ENCODE assay signal across 1 cellular context in the genomic region with DNA sequence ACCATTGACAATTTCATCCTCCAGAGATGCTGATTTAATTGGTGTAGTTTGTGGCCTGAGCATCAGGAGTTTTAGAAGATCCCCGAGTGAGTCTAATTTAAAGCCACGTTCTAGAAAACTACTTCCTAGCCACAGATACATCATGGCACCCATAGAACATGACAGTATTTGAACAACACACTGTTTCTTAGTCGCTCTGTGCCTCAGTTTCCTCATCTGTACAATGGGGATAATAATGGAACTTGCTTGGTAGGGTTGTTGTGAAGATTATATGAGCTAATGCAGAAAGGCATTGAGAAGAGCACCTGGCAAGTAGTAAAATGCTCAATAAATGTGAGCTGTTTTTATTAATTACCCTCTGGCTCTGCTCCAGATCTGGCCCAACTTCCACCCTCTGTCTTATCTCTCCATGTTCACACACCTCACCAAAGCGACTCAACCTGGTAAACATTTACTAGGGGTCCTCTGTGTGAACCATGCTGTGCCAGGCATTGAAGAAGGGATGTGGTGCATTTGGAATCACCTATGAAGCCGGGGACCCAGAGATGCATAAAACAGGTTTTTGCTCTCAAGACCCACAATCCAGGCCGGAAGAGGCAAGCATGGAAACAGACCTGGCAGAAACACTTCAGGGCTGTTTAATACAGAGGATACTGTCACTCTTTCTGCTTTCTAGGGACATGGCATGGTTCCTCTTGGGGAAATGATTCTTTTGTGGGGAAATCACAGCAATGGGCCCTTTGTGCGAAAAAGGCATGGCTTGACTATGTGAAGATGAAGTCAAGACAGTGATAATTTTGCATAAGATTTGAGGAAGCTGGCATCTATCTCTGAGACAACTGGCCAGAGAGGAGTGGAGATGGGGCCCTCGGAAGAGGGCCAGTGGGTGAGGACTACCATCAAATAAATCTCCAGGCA.
TF ChIP-seq lines count a peak whose summit lies in the region.

No MANE protein-coding gene starts in this region.

TF ChIP-seq in HepG2, 621 proteins besides CTCF, POLR2A, EP300 and RAD21 (continued from another document and continues in another):
- TF ChIP-seq, protein P1, sequence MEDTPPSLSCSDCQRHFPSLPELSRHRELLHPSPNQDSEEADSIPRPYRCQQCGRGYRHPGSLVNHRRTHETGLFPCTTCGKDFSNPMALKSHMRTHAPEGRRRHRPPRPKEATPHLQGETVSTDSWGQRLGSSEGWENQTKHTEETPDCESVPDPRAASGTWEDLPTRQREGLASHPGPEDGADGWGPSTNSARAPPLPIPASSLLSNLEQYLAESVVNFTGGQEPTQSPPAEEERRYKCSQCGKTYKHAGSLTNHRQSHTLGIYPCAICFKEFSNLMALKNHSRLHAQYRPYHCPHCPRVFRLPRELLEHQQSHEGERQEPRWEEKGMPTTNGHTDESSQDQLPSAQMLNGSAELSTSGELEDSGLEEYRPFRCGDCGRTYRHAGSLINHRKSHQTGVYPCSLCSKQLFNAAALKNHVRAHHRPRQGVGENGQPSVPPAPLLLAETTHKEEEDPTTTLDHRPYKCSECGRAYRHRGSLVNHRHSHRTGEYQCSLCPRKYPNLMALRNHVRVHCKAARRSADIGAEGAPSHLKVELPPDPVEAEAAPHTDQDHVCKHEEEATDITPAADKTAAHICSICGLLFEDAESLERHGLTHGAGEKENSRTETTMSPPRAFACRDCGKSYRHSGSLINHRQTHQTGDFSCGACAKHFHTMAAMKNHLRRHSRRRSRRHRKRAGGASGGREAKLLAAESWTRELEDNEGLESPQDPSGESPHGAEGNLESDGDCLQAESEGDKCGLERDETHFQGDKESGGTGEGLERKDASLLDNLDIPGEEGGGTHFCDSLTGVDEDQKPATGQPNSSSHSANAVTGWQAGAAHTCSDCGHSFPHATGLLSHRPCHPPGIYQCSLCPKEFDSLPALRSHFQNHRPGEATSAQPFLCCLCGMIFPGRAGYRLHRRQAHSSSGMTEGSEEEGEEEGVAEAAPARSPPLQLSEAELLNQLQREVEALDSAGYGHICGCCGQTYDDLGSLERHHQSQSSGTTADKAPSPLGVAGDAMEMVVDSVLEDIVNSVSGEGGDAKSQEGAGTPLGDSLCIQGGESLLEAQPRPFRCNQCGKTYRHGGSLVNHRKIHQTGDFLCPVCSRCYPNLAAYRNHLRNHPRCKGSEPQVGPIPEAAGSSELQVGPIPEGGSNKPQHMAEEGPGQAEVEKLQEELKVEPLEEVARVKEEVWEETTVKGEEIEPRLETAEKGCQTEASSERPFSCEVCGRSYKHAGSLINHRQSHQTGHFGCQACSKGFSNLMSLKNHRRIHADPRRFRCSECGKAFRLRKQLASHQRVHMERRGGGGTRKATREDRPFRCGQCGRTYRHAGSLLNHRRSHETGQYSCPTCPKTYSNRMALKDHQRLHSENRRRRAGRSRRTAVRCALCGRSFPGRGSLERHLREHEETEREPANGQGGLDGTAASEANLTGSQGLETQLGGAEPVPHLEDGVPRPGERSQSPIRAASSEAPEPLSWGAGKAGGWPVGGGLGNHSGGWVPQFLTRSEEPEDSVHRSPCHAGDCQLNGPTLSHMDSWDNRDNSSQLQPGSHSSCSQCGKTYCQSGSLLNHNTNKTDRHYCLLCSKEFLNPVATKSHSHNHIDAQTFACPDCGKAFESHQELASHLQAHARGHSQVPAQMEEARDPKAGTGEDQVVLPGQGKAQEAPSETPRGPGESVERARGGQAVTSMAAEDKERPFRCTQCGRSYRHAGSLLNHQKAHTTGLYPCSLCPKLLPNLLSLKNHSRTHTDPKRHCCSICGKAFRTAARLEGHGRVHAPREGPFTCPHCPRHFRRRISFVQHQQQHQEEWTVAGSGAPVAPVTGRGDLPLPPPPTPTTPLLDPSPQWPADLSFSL (CRISPR knock-in tag; IDR thresholded peaks at IDR 0.05) = no peak
- TF ChIP-seq DR1 (CRISPR knock-in tag; IDR thresholded peaks at IDR 0.05) = no peak
- no peak for TF ChIP-seq RFX3 (CRISPR knock-in tag; IDR thresholded peaks at IDR 0.05)
- no peak for TF ChIP-seq ZNF788 (CRISPR knock-in tag; IDR thresholded peaks at IDR 0.05; ENCODE audit: borderline replicate concordance)
- TF ChIP-seq KLF9 (CRISPR knock-in tag; IDR thresholded peaks at IDR 0.05; ENCODE audit: low read depth) = no peak
- no peak for TF ChIP-seq STAT5B (CRISPR knock-in tag; IDR thresholded peaks at IDR 0.05)
- TF ChIP-seq MAFK (conservative IDR thresholded peaks at IDR 0.05 in 1 of 2, IDR thresholded peaks at IDR 0.05 in 1 of 2; ENCODE audit: low read length in 2 of 2) = no peak
- TF ChIP-seq NCOR1 (IDR thresholded peaks at IDR 0.05; ENCODE audit: borderline replicate concordance, low read length) = no peak
- TF ChIP-seq IRX3 (CRISPR knock-in tag; IDR thresholded peaks at IDR 0.05; ENCODE audit: borderline replicate concordance, low read depth) = no peak
- no peak for TF ChIP-seq AGO1 (IDR thresholded peaks at IDR 0.05; ENCODE audit: low read depth, low read length, poor library complexity, severe bottlenecking)
- TF ChIP-seq BCL6 (CRISPR knock-in tag; IDR thresholded peaks at IDR 0.05) = peak; percentile 78
- TF ChIP-seq, protein P2, sequence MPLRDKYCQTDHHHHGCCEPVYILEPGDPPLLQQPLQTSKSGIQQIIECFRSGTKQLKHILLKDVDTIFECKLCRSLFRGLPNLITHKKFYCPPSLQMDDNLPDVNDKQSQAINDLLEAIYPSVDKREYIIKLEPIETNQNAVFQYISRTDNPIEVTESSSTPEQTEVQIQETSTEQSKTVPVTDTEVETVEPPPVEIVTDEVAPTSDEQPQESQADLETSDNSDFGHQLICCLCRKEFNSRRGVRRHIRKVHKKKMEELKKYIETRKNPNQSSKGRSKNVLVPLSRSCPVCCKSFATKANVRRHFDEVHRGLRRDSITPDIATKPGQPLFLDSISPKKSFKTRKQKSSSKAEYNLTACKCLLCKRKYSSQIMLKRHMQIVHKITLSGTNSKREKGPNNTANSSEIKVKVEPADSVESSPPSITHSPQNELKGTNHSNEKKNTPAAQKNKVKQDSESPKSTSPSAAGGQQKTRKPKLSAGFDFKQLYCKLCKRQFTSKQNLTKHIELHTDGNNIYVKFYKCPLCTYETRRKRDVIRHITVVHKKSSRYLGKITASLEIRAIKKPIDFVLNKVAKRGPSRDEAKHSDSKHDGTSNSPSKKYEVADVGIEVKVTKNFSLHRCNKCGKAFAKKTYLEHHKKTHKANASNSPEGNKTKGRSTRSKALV (CRISPR knock-in tag; IDR thresholded peaks at IDR 0.05) = no peak
- no peak for TF ChIP-seq ZFP90 (CRISPR knock-in tag; IDR thresholded peaks at IDR 0.05; ENCODE audit: borderline replicate concordance)
- TF ChIP-seq ZNF282 (IDR thresholded peaks at IDR 0.05; ENCODE audit: partially characterized antibody) = no peak
- 0 out of 2 replicates have a peak, but pooled peaks have one; percentile 15 for TF ChIP-seq ELF4 (CRISPR knock-in tag; IDR thresholded peaks at IDR 0.05; ENCODE audit: borderline replicate concordance)
- no peak for TF ChIP-seq PAWR (CRISPR knock-in tag; IDR thresholded peaks at IDR 0.05; ENCODE audit: borderline replicate concordance)
- TF ChIP-seq, protein P3, sequence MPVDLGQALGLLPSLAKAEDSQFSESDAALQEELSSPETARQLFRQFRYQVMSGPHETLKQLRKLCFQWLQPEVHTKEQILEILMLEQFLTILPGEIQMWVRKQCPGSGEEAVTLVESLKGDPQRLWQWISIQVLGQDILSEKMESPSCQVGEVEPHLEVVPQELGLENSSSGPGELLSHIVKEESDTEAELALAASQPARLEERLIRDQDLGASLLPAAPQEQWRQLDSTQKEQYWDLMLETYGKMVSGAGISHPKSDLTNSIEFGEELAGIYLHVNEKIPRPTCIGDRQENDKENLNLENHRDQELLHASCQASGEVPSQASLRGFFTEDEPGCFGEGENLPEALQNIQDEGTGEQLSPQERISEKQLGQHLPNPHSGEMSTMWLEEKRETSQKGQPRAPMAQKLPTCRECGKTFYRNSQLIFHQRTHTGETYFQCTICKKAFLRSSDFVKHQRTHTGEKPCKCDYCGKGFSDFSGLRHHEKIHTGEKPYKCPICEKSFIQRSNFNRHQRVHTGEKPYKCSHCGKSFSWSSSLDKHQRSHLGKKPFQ (CRISPR knock-in tag; IDR thresholded peaks at IDR 0.05; ENCODE audit: insufficient replicate concordance) = peak; percentile 12
- TF ChIP-seq, protein P4, sequence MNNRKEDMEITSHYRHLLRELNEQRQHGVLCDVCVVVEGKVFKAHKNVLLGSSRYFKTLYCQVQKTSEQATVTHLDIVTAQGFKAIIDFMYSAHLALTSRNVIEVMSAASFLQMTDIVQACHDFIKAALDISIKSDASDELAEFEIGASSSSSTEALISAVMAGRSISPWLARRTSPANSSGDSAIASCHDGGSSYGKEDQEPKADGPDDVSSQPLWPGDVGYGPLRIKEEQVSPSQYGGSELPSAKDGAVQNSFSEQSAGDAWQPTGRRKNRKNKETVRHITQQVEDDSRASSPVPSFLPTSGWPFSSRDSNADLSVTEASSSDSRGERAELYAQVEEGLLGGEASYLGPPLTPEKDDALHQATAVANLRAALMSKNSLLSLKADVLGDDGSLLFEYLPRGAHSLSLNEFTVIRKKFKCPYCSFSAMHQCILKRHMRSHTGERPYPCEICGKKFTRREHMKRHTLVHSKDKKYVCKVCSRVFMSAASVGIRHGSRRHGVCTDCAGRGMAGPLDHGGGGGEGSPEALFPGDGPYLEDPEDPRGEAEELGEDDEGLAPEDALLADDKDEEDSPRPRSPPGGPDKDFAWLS (CRISPR knock-in tag; IDR thresholded peaks at IDR 0.05; ENCODE audit: borderline replicate concordance) = no peak
- TF ChIP-seq, protein P5, sequence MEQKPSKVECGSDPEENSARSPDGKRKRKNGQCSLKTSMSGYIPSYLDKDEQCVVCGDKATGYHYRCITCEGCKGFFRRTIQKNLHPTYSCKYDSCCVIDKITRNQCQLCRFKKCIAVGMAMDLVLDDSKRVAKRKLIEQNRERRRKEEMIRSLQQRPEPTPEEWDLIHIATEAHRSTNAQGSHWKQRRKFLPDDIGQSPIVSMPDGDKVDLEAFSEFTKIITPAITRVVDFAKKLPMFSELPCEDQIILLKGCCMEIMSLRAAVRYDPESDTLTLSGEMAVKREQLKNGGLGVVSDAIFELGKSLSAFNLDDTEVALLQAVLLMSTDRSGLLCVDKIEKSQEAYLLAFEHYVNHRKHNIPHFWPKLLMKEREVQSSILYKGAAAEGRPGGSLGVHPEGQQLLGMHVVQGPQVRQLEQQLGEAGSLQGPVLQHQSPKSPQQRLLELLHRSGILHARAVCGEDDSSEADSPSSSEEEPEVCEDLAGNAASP (CRISPR knock-in tag; IDR thresholded peaks at IDR 0.05; ENCODE audit: borderline replicate concordance) = no peak
- no peak for TF ChIP-seq ZNF143 (CRISPR knock-in tag; IDR thresholded peaks at IDR 0.05)
- no peak for TF ChIP-seq ZNF557 (CRISPR knock-in tag; IDR thresholded peaks at IDR 0.05)
- TF ChIP-seq ZNF292 (CRISPR knock-in tag; IDR thresholded peaks at IDR 0.05; ENCODE audit: borderline replicate concordance, low read depth) = no peak
- no peak for TF ChIP-seq FIP1L1 (IDR thresholded peaks at IDR 0.05; ENCODE audit: borderline replicate concordance, insufficient read depth, low read depth, low read length)
- TF ChIP-seq ZBTB8A (CRISPR knock-in tag; IDR thresholded peaks at IDR 0.05; ENCODE audit: borderline replicate concordance, low read depth) = no peak
- TF ChIP-seq MBNL3 (CRISPR knock-in tag; conservative IDR thresholded peaks at IDR 0.05) = no peak
- TF ChIP-seq, protein P6, sequence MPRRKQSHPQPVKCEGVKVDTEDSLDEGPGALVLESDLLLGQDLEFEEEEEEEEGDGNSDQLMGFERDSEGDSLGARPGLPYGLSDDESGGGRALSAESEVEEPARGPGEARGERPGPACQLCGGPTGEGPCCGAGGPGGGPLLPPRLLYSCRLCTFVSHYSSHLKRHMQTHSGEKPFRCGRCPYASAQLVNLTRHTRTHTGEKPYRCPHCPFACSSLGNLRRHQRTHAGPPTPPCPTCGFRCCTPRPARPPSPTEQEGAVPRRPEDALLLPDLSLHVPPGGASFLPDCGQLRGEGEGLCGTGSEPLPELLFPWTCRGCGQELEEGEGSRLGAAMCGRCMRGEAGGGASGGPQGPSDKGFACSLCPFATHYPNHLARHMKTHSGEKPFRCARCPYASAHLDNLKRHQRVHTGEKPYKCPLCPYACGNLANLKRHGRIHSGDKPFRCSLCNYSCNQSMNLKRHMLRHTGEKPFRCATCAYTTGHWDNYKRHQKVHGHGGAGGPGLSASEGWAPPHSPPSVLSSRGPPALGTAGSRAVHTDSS (CRISPR knock-in tag; conservative IDR thresholded peaks at IDR 0.05) = no peak
- no peak for TF ChIP-seq ZNF780A (CRISPR knock-in tag; IDR thresholded peaks at IDR 0.05)
- TF ChIP-seq HMGA1 (CRISPR knock-in tag; conservative IDR thresholded peaks at IDR 0.05) = no peak
- TF ChIP-seq, protein P7, sequence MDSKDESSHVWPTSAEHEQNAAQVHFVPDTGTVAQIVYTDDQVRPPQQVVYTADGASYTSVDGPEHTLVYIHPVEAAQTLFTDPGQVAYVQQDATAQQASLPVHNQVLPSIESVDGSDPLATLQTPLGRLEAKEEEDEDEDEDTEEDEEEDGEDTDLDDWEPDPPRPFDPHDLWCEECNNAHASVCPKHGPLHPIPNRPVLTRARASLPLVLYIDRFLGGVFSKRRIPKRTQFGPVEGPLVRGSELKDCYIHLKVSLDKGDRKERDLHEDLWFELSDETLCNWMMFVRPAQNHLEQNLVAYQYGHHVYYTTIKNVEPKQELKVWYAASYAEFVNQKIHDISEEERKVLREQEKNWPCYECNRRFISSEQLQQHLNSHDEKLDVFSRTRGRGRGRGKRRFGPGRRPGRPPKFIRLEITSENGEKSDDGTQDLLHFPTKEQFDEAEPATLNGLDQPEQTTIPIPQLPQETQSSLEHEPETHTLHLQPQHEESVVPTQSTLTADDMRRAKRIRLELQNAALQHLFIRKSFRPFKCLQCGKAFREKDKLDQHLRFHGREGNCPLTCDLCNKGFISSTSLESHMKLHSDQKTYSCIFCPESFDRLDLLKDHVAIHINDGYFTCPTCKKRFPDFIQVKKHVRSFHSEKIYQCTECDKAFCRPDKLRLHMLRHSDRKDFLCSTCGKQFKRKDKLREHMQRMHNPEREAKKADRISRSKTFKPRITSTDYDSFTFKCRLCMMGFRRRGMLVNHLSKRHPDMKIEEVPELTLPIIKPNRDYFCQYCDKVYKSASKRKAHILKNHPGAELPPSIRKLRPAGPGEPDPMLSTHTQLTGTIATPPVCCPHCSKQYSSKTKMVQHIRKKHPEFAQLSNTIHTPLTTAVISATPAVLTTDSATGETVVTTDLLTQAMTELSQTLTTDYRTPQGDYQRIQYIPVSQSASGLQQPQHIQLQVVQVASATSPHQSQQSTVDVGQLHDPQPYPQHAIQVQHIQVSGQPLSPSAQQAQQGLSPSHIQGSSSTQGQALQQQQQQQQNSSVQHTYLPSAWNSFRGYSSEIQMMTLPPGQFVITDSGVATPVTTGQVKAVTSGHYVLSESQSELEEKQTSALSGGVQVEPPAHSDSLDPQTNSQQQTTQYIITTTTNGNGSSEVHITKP (CRISPR knock-in tag; IDR thresholded peaks at IDR 0.05; ENCODE audit: low read depth) = no peak
- TF ChIP-seq TSC22D2 (CRISPR knock-in tag; IDR thresholded peaks at IDR 0.05; ENCODE audit: borderline replicate concordance) = no peak
- TF ChIP-seq ZNF431 (CRISPR knock-in tag; IDR thresholded peaks at IDR 0.05; ENCODE audit: borderline replicate concordance, low read depth) = no peak
- TF ChIP-seq XRCC5 (optimal IDR thresholded peaks at IDR 0.05; ENCODE audit: low read length) = no peak
- no peak for TF ChIP-seq CREB1 (IDR thresholded peaks at IDR 0.05)
- TF ChIP-seq CREB1 (CRISPR knock-in tag; IDR thresholded peaks at IDR 0.05) = no peak
- no peak for TF ChIP-seq ARNT (IDR thresholded peaks at IDR 0.05)
- no peak for TF ChIP-seq FOXP1 (IDR thresholded peaks at IDR 0.05)
- TF ChIP-seq FOXP1 (CRISPR knock-in tag; IDR thresholded peaks at IDR 0.05) = peak; percentile 49; the same call in 1 of the 2 replicates
- TF ChIP-seq, protein P8, sequence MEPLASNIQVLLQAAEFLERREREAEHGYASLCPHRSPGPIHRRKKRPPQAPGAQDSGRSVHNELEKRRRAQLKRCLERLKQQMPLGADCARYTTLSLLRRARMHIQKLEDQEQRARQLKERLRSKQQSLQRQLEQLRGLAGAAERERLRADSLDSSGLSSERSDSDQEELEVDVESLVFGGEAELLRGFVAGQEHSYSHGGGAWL (CRISPR knock-in tag; IDR thresholded peaks at IDR 0.05) = no peak
